Comparison of ENCODE assay signal across 8 cellular contexts in the genomic region with DNA sequence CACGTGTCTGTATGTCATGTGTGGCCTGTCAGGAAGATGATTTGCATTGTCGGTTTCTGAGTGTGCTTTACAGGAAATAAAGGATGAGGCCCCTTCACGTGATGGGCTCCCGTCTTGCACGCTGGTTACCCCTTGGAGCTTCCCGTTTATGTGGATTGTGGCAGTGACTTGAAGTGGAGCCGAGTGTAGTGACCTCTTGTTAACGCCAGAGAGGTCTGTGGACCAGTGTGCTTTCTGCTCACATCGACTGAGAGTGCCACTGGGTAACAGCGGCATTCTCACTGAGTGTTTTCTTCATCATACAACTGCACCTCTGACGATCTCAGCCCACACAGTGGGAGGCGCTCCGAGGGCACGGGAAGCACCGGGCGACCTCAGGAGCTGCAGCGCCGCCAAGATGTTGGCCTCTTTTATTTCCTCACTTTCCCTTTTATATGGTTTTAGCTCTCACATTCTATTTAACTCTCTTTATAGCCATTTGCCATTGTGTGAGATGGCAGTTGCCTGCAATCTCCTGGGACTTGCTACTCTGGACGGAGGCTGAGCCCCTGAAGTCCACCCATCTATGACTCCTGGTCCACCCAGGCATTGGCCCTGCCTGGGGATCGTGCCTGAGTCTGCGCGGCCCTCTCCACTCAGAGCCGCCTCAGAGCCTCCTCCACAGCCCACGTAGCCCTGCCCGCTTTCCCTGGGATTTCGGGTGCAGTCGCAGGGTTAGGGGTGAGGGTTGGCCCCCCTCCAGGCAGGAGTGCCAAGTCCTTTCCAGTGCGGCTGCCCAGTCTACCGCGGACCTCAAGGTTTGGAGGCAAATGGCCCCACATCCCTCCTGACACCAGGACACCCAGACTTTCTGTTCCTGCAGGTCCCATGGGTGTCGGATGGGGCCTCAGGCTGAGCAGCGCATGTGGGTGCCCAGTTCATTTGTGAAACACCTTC.
A peak's percentile ranks its signal among the peaks of the same experiment; 100 is the strongest.
DNase-seq lines count a peak whose midpoint lies in the region; ATAC-seq and TF ChIP-seq lines count a peak whose summit lies in the region.

No MANE protein-coding gene starts in this region.

- DNase-seq in CD8-positive, alpha-beta memory T cell = peak in 3 of 5 donors; percentile 14 to 52 (median 47)
- DNase-seq in activated CD4-positive, alpha-beta T cell treated with anti-CD3 and anti-CD28 coated beads, Interleukin-2, amount 50 U/mL, for 24 hours (ENCODE audit: low read depth in 1 of 2, low spot score in 1 of 2) = peak; percentile 22 to 29
- DNase-seq in left colon = peak; percentile 32 to 41
- DNase-seq in stimulated activated naive CD8-positive, alpha-beta T cell treated with anti-CD3 and anti-CD28 coated beads, Interleukin-15, Interleukin-2, amounts not matched to agents 100 U/mL and 50 U/mL, for 24 hours = peak; percentile 68
- no peak for DNase-seq in GOT3 (lab: John Stamatoyannopoulos, UW)
- no peak for DNase-seq in SK-N-DZ (ENCODE audit: low spot score)
- no peak for DNase-seq in foreskin fibroblast

- no peaks in the 10 kb centered on the region for H3K9me3 ChIP-seq in CD8-positive, alpha-beta memory T cell (ENCODE audit: low read length)

- CTCF ChIA-PET in CD8-positive, alpha-beta memory T cell (lab: Charles Lee) = interaction anchor here (0.9 to 1.0 kb wide), 2 partner anchors 9 to 34 kb away, joined by 3 read pairs; no protein-coding TSS in a partner anchor

- H3K36me3 ChIP-seq in CD8-positive, alpha-beta memory T cell (ENCODE audit: insufficient read depth, low read length) = no peaks in the 10 kb centered on the region

- H3K36me3 Mint-ChIP-seq in CD8-positive, alpha-beta memory T cell = no peaks in the 10 kb centered on the region

- H3K4me3 ChIP-seq in CD8-positive, alpha-beta memory T cell (ENCODE audit: low read length) = no peak overlapping the region
- no peak overlapping the region for H3K4me3 ChIP-seq in foreskin fibroblast (ENCODE audit: low read depth in 1 of 2, low read length in 2 of 2)

- peak overlapping the region in 4 of 8 donors; percentile 46 to 86 (median 54) for H3K27ac Mint-ChIP-seq in CD8-positive, alpha-beta memory T cell

- peaks cover 19 to 25% (median 22%) of the 10 kb centered on the region in 3 donors for H3K4me1 Mint-ChIP-seq in CD8-positive, alpha-beta memory T cell

- H3K9me3 Mint-ChIP-seq in CD8-positive, alpha-beta memory T cell = no peaks in the 10 kb centered on the region

- no peak for TF ChIP-seq CTCF in foreskin fibroblast (IDR thresholded peaks at IDR 0.05; ENCODE audit: low read depth, low read length)

- peaks cover 7% of the 10 kb centered on the region for H3K4me1 ChIP-seq in CD8-positive, alpha-beta memory T cell (ENCODE audit: insufficient read depth, low read length)

- no peaks in the 10 kb centered on the region for H3K27me3 ChIP-seq in CD8-positive, alpha-beta memory T cell (ENCODE audit: insufficient read depth, low read length, poor library complexity, severe bottlenecking)

- no peak overlapping the region for H3K27ac ChIP-seq in CD8-positive, alpha-beta memory T cell (ENCODE audit: low read depth, low read length)

- H3K27me3 Mint-ChIP-seq in CD8-positive, alpha-beta memory T cell = peaks cover 2 to 3% of the 10 kb centered on the region in 2 donors

- intact Hi-C loops in left colon (cut with DNase I, micrococcal nuclease) = no loop called here

- ATAC-seq in HG02973 (IDR thresholded peaks at IDR 0.05; ENCODE audit: unreplicated experiment) (peak; percentile 59), left colon (no peak)
- peak; percentile 87 for ATAC-seq in stimulated activated naive CD8-positive, alpha-beta T cell treated with anti-CD3 and anti-CD28 coated beads, Interleukin-15, Interleukin-2, amounts not matched to agents 100 U/mL and 50 U/mL, for 24 hours

- POLR2A ChIA-PET in CD8-positive, alpha-beta memory T cell (lab: Charles Lee) = no interaction called here

- H3K4me3 Mint-ChIP-seq in CD8-positive, alpha-beta memory T cell = peak overlapping the region in 5 of 7 donors; percentile 35 to 73 (median 58)

Comparison
In these comparisons a context has a peak if more than half of its experiments do, and no peak if none do; other contexts are left out.
1. DNase-seq: peak in CD8-positive, alpha-beta memory T cell (3 of 5), activated CD4-positive, alpha-beta T cell treated with anti-CD3 and anti-CD28 coated beads, Interleukin-2, amount 50 U/mL, for 24 hours (2 of 2), left colon (2 of 2) and stimulated activated naive CD8-positive, alpha-beta T cell treated with anti-CD3 and anti-CD28 coated beads, Interleukin-15, Interleukin-2, amounts not matched to agents 100 U/mL and 50 U/mL, for 24 hours (single experiment); none in GOT3 (single experiment), SK-N-DZ (single experiment) and foreskin fibroblast (0 of 2).